ENCODE assay signal across 8 cellular contexts in the genomic region with DNA sequence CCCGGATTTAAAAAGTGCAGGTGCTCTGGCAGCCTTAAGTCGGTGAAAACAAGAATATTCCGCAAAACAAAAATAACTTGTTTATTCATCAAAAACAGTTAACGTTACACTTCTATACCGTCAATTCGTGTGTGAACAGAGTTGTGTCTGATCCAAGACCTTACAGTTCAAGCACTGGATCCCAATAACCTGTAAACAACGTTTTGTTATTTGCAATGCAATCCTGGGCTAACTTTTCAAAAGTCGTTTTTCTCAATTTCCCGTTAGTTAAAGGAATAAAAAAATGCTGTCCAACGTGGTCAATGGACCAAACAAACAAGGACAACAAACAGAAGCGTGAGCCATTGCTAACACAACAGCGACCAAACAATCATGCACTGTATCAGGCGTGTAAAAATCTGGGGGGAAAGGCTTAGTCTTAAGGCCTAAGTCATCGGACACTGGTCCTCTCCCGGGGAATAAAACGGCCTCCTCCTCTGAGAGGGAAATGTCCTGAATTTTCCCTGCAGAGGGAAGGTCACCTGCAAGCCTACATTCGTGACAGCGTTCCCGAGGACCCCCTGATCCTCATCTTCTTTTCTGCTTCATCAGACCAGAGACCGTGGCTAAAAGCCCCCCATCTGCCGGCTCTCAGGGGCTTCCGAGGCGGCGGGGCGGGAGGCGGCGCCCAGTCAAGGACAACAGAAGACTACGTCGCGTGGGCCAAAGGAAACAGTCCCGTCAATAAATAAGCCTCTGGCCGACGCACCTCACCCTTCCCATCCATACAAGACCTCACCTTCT. TPM values are rescaled to one million over a fixed set of nuclear protein-coding genes. Genes with fewer than 3 reads are reported as not detected.
DNase-seq lines count a peak whose midpoint lies in the region; ATAC-seq, FAIRE-seq and TF ChIP-seq lines count a peak whose summit lies in the region.

No MANE protein-coding gene starts in this region.

- peak overlapping the region; percentile 75 for H2AFZ ChIP-seq in fibroblast of lung (ENCODE audit: low read length)

- H3K4me1 Mint-ChIP-seq in neural crest cell = peaks cover 58% of the 10 kb centered on the region

- peaks cover 23% of the 10 kb centered on the region for H3K36me3 Mint-ChIP-seq in neural crest cell (ENCODE audit: low read depth)

- H3K4me2 ChIP-seq in A549 (peak overlapping the region; percentile 74), fibroblast of lung (ENCODE audit: extremely low read depth, insufficient read depth, low read length) (peak overlapping the region; percentile 75)

- no peaks in the 10 kb centered on the region for H3K27me3 Mint-ChIP-seq in neural crest cell (ENCODE audit: low read depth)

- WGBS in A549 (ENCODE audit: missing lambda C conversion rate) = 2% methylated on average over 24 of the region's 33 CpGs

- no peaks in the 10 kb centered on the region for H3K9me3 ChIP-seq in A549
- no peaks in the 10 kb centered on the region for H3K9me3 ChIP-seq in SK-N-MC (ENCODE audit: low read depth, low read length)
- no peaks in the 10 kb centered on the region for H3K9me3 ChIP-seq in fibroblast of lung (ENCODE audit: control insufficient read depth, insufficient read depth, low read depth, low read length)

- no peak for TF ChIP-seq POLR2A in A549 (IDR thresholded peaks at IDR 0.05; ENCODE audit: low read length)

- peaks cover 2% of the 10 kb centered on the region for H3K9me3 Mint-ChIP-seq in neural crest cell

- peaks cover 77% of the 10 kb centered on the region for H3K79me2 ChIP-seq in fibroblast of lung (ENCODE audit: control insufficient read depth, insufficient read depth, low read length)

- H3K36me3 ChIP-seq in SK-N-MC (ENCODE audit: insufficient read depth, low read length) (peaks cover 51% of the 10 kb centered on the region), fibroblast of lung (ENCODE audit: control insufficient read depth, insufficient read depth, low read length) (peaks cover 3% of the 10 kb centered on the region)

- TF ChIP-seq CTCF in A549 (IDR thresholded peaks at IDR 0.05) (no peak), fibroblast of lung (conservative IDR thresholded peaks at IDR 0.05 in 1 of 2, IDR thresholded peaks at IDR 0.05 in 1 of 2; ENCODE audit: low read depth in 1 of 2, low read length in 2 of 2) (no peak), neural crest cell (conservative IDR thresholded peaks at IDR 0.05) (no peak), GM13976 (IDR thresholded peaks at IDR 0.05; ENCODE audit: borderline replicate concordance, control extremely low read depth, extremely low read depth, insufficient read depth, missing control alignments) (no peak)

- no peak for TF ChIP-seq RAD21 in A549 (conservative IDR thresholded peaks at IDR 0.05 in 1 of 2, IDR thresholded peaks at IDR 0.05 in 1 of 2)

- peaks cover 34% of the 10 kb centered on the region for H3K4me1 ChIP-seq in A549
- peaks cover 4% of the 10 kb centered on the region for H3K4me1 ChIP-seq in fibroblast of lung (ENCODE audit: control insufficient read depth, extremely low read depth, insufficient read depth, low read length)

- peak overlapping the region; percentile 100 for H3K4me3 Mint-ChIP-seq in neural crest cell

- no peaks in the 10 kb centered on the region for H4K20me1 ChIP-seq in fibroblast of lung (ENCODE audit: control insufficient read depth, extremely low read depth, insufficient read depth, low read length)

- in situ Hi-C loops in GM13976 (cut with MboI; ENCODE audit: low sequenced_read_pairs, unreplicated experiment) = no loop called here

- DNase-seq in A549 (ENCODE audit: low read depth in 1 of 2, low spot score in 1 of 2) = peak in 1 of 2 experiments; percentile 28
- no peak for DNase-seq in SK-N-MC (ENCODE audit: low read depth, low spot score)
- DNase-seq in fibroblast of lung (ENCODE audit: low read depth in 2 of 2) = peak; percentile 41 to 42
- DNase-seq in neural crest cell (ENCODE audit: low read depth, low spot score) = no peak
- DNase-seq in SKM-1 treated with dmso at 0.1 percent for 144 hours (lab: John Stamatoyannopoulos, UW; ENCODE audit: unreplicated experiment) = no peak
- DNase-seq in GM13976 (ENCODE audit: low spot score) = no peak

- peak overlapping the region; percentile 97 for H3K9ac ChIP-seq in SK-N-MC (ENCODE audit: insufficient read length)
- peak overlapping the region; percentile 73 for H3K9ac ChIP-seq in fibroblast of lung (ENCODE audit: insufficient read depth, low read length)

- FAIRE-seq in A549 (lab: Jason Lieb, UNC) = no peak

- H3K27ac Mint-ChIP-seq in neural crest cell (ENCODE audit: unreplicated experiment) = peak overlapping the region; percentile 99

- H3K4me3 ChIP-seq in A549 (peak overlapping the region; percentile 97), SK-N-MC (peak overlapping the region; percentile 87), fibroblast of lung (replicated peaks in 1 of 4; ENCODE audit: control extremely low read depth in 1 of 4, insufficient read depth in 1 of 4, low read depth in 3 of 4, low read length in 4 of 4) (peak overlapping the region; percentile 56 to 90 (median 65))

- no peak for TF ChIP-seq EP300 in A549 (IDR thresholded peaks at IDR 0.05)

- H3K27me3 ChIP-seq in fibroblast of lung (ENCODE audit: control insufficient read depth, insufficient read depth, low read length) = no peaks in the 10 kb centered on the region

- POLR2A ChIA-PET in A549 (lab: Yijun Ruan, JAX) = interaction anchor here (1.0 to 1.1 kb wide), 2 partner anchors 13 to 73 kb away, joined by 3 to 7 read pairs; a partner anchor contains a TSS

- CTCF ChIA-PET in A549 (lab: Yijun Ruan, JAX) = no interaction called here

- ATAC-seq in A549 (peak; percentile 27 to 40; a peak in 5 of 6 replicates), GM18508 (IDR thresholded peaks at IDR 0.05; ENCODE audit: insufficient read depth, unreplicated experiment) (peak; percentile 11), HG03045 (IDR thresholded peaks at IDR 0.05; ENCODE audit: unreplicated experiment) (peak; percentile 20)

- H3K27ac ChIP-seq in A549 = peak overlapping the region; percentile 85 to 93
- H3K27ac ChIP-seq in SK-N-MC = peak overlapping the region; percentile 76
- peak overlapping the region; percentile 87 for H3K27ac ChIP-seq in fibroblast of lung (ENCODE audit: insufficient read depth, low read length)

TF ChIP-seq in A549, 52 proteins besides CTCF, POLR2A, EP300 and RAD21:
- TF ChIP-seq, protein P1, sequence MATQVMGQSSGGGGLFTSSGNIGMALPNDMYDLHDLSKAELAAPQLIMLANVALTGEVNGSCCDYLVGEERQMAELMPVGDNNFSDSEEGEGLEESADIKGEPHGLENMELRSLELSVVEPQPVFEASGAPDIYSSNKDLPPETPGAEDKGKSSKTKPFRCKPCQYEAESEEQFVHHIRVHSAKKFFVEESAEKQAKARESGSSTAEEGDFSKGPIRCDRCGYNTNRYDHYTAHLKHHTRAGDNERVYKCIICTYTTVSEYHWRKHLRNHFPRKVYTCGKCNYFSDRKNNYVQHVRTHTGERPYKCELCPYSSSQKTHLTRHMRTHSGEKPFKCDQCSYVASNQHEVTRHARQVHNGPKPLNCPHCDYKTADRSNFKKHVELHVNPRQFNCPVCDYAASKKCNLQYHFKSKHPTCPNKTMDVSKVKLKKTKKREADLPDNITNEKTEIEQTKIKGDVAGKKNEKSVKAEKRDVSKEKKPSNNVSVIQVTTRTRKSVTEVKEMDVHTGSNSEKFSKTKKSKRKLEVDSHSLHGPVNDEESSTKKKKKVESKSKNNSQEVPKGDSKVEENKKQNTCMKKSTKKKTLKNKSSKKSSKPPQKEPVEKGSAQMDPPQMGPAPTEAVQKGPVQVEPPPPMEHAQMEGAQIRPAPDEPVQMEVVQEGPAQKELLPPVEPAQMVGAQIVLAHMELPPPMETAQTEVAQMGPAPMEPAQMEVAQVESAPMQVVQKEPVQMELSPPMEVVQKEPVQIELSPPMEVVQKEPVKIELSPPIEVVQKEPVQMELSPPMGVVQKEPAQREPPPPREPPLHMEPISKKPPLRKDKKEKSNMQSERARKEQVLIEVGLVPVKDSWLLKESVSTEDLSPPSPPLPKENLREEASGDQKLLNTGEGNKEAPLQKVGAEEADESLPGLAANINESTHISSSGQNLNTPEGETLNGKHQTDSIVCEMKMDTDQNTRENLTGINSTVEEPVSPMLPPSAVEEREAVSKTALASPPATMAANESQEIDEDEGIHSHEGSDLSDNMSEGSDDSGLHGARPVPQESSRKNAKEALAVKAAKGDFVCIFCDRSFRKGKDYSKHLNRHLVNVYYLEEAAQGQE (IDR thresholded peaks at IDR 0.05) = 0 out of 2 replicates have a peak, but pooled peaks have one; percentile 25
- no peak for TF ChIP-seq RARB (CRISPR knock-in tag; IDR thresholded peaks at IDR 0.05)
- TF ChIP-seq PHF8 (IDR thresholded peaks at IDR 0.05; ENCODE audit: borderline replicate concordance, low read depth) = peak; percentile 56; the same call in 1 of the 2 replicates

RNA-seq across cellular contexts. Expression of a gene that starts 0.5 kb away (rescaled TPM):
- polyA plus RNA-seq in A549 (2011; rRNA removed) (126 and 134 TPM in 2 replicates), A549 (2017; fragmentation: RNase III; extraction: RNeasy Plus Mini Kit Qiagen cat#74134 plus additional on column Dnase treatment) (78.7 to 86.7 TPM (median 82.7 TPM) in 3 replicates), fibroblast of lung (118 and 128 TPM in 2 replicates)
- 47.2 and 48.2 TPM in 2 replicates for polyA plus RNA-seq in A549 (2012; cell fraction: cytosol; rRNA removed)
- polyA plus RNA-seq in A549 (2012; cell fraction: nucleus; rRNA removed) = 32.8 and 48.6 TPM in 2 replicates
- polyA minus RNA-seq in A549 (2011; rRNA and poly(A)+ RNA removed) = 70.6 and 106 TPM in 2 replicates
- total RNA-seq in fibroblast of lung (81.2 and 133 TPM in 2 replicates), neural crest cell (85.7 and 89.2 TPM in 2 replicates)
- polyA plus RNA-seq in fibroblast of lung (2012) = 60.0 and 67.4 TPM in 2 replicates
- polyA minus RNA-seq in fibroblast of lung (ENCODE audit: low replicate concordance) = 28.1 and 45.9 TPM in 2 replicates

RNA-seq across cellular contexts. Expression of a gene that starts 0.9 kb away (rescaled TPM):
- 839 and 1,363 TPM in 2 replicates for polyA plus RNA-seq in A549 (2011; rRNA removed)
- 930 and 1,028 TPM in 2 replicates for polyA plus RNA-seq in A549 (2012; cell fraction: cytosol; rRNA removed)
- 344 and 371 TPM in 2 replicates for polyA plus RNA-seq in A549 (2012; cell fraction: nucleus; rRNA removed)
- polyA plus RNA-seq in A549 (2017; fragmentation: RNase III; extraction: RNeasy Plus Mini Kit Qiagen cat#74134 plus additional on column Dnase treatment) = 1,005 to 1,061 TPM (median 1,035 TPM) in 3 replicates
- polyA minus RNA-seq in A549 (2011; rRNA and poly(A)+ RNA removed) = 463 and 573 TPM in 2 replicates
- total RNA-seq in fibroblast of lung = 439 and 578 TPM in 2 replicates
- 936 and 984 TPM in 2 replicates for polyA plus RNA-seq in fibroblast of lung
- polyA plus RNA-seq in fibroblast of lung (2012) = 834 and 850 TPM in 2 replicates
- 221 and 339 TPM in 2 replicates for polyA minus RNA-seq in fibroblast of lung (ENCODE audit: low replicate concordance)
- total RNA-seq in neural crest cell = 614 and 618 TPM in 2 replicates

Comparison
In these comparisons a context has a peak if more than half of its experiments do, and no peak if none do; other contexts are left out.
1. DNase-seq: peak in fibroblast of lung (2 of 2); none in SK-N-MC (single experiment), neural crest cell (single experiment), SKM-1 treated with dmso at 0.1 percent for 144 hours (single experiment) and GM13976 (single experiment).
2. Peak in every context shown above with its lines, with median percentiles within 50 percentile points of each other: ATAC-seq, H3K27ac ChIP-seq and H3K4me3 ChIP-seq.